In genomic region chr22:25402160-25402500, GRCh38 we compare ENCODE assay signal across 1 cellular context.
TF ChIP-seq lines count a peak whose summit lies in the region.

No MANE protein-coding gene starts in this region.

TF ChIP-seq in HCT116, 20 proteins besides CTCF, POLR2A, EP300 and RAD21 (continued from another document):
- no peak for TF ChIP-seq POLR2AphosphoS5 (IDR thresholded peaks at IDR 0.05; ENCODE audit: low read depth, low read length)
- TF ChIP-seq CBX3 (IDR thresholded peaks at IDR 0.05; ENCODE audit: low read depth) = no peak
- TF ChIP-seq ELF1 (IDR thresholded peaks at IDR 0.05; ENCODE audit: borderline replicate concordance, low read depth) = no peak
- no peak for TF ChIP-seq CEBPB (IDR thresholded peaks at IDR 0.05; ENCODE audit: low read depth)
- no peak for TF ChIP-seq TCF7L2 (IDR thresholded peaks at IDR 0.05; ENCODE audit: borderline replicate concordance, extremely low read depth, insufficient read depth, insufficient read length)
- TF ChIP-seq SIN3A (IDR thresholded peaks at IDR 0.05; ENCODE audit: low read depth) = no peak
- no peak for TF ChIP-seq FOSL1 (IDR thresholded peaks at IDR 0.05; ENCODE audit: low read depth)
- TF ChIP-seq ATF3 (IDR thresholded peaks at IDR 0.05) = no peak
- TF ChIP-seq YY1 (IDR thresholded peaks at IDR 0.05; ENCODE audit: extremely low read depth, insufficient replicate concordance, low read depth, low read length) = no peak
